ENCODE assay signal across 10 cellular contexts in the genomic region with DNA sequence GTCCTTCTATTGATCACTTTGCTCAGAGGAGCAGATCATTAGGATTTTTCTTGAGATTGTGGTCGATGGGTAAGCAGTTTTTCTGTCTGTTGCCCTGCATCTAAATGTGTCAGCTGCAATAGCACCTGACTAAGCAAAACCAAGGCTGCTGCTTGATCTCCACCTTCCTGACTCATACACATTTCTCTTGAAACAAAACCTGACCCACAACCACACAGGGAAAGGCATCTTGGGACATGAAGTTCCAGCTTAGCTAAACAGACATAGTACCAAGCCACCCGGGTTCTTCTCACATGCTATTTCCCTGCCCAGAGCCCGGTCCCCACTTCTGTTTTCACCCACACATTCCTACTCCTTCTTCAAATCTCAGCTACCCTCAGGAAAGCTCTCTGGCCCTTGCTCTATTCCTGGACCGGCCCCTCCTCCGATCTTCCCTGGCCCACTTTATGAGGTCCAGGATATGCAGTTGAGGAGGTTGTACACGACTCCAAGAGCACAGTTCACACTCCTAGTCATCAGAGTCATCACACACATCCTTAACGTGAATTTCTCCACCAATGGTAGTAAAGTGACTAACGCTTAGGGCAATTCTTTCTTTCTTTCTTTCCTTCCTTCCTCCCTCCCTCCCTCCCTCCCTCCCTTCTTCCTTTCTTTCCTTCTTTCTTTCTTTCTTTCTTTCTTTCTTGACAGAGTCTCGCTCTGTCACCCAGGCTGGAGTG. TPM values are rescaled to one million over a fixed set of nuclear protein-coding genes. Genes with fewer than 3 reads are reported as not detected.
DNase-seq lines count a peak whose midpoint lies in the region; TF ChIP-seq lines count a peak whose summit lies in the region.
"Had no signal": no experiment of that assay in that cellular context is flagged by ENCODE, and none has a peak within 500 bp of the region (broad histone marks: within the 10 kb centered on the region; RNA-seq: fewer than 3 reads in every experiment).

No MANE protein-coding gene starts in this region.

- no peak overlapping the region for H3K27ac ChIP-seq in brain microvascular endothelial cell

- no peak for TF ChIP-seq CTCF in brain microvascular endothelial cell (IDR thresholded peaks at IDR 0.05; ENCODE audit: low read depth, low read length, missing control alignments)

- no peaks in the 10 kb centered on the region for H3K27me3 ChIP-seq in brain microvascular endothelial cell (replicated peaks)

- H3K4me3 ChIP-seq in brain microvascular endothelial cell (ENCODE audit: low read depth, low read length): no peak overlapping the region

- in situ Hi-C loops in brain microvascular endothelial cell (cut with HindIII; ENCODE audit: low pct_ligation_motif_present, low sequenced_read_pairs): no loop called here

- peak; percentile 81 for DNase-seq in H4 (ENCODE audit: low spot score)
- DNase-seq in LoVo (ENCODE audit: low spot score): peak; percentile 34
- peak; percentile 47 for DNase-seq in brain microvascular endothelial cell
- peak; percentile 65 for DNase-seq in non-pigmented ciliary epithelial cell (ENCODE audit: low read depth)
- DNase-seq in NCI-H1417 (lab: John Stamatoyannopoulos, UW): no peak
- no peak for DNase-seq in putamen (ENCODE audit: low spot score)
- no peak for DNase-seq in dermis blood vessel endothelial cell
- DNase-seq: activated CD4-positive, alpha-beta T cell treated with anti-CD3 and anti-CD28 coated beads for 4 hours; left cardiac atrium; NCI-H2029 treated with DMSO at 0.1 percent for 48 hours had no signal

- no peaks in the 10 kb centered on the region for H3K36me3 ChIP-seq in brain microvascular endothelial cell (replicated peaks)

RNA-seq across cellular contexts. Expression of a gene that starts 16.1 kb away (rescaled TPM):
- 4.7 and 5.1 TPM in 2 replicates for total RNA-seq in H4 (2014; rRNA removed; shearing (Covaris generic))
- 7.7 and 8.2 TPM in 2 replicates for total RNA-seq in dermis blood vessel endothelial cell

Comparison
In these comparisons a context has a peak if more than half of its experiments do, and no peak if none do; other contexts are left out.
1. DNase-seq: peak in H4 (single experiment), LoVo (single experiment), brain microvascular endothelial cell (single experiment) and non-pigmented ciliary epithelial cell (single experiment); none in NCI-H1417 (0 of 3), putamen (single experiment) and dermis blood vessel endothelial cell (single experiment).